ENCODE assay signal across 1 cellular context in the genomic region with DNA sequence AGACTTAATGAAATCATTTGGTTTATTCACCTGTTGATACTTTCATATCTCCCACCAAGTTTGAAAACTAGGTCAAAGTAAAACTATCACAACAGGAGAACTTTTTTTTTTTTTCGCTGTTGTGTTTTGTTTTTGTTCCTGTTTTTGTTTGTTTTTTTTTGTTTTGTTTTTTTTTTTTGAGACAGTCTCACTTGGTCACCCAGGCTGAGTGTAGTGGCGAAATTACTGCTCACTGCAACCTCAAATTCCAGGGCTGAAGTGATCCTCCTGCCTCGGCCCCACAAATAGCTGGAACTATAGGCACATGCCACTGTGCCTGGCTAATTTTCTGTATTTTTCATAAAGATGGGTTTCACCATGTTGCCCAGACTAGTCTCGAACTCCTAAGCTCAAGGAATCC.
TF ChIP-seq lines count a peak whose summit lies in the region.

No MANE protein-coding gene starts in this region.

TF ChIP-seq in H1, 55 proteins besides CTCF, POLR2A, EP300 and RAD21:
- no peak for TF ChIP-seq SIRT6 (IDR thresholded peaks at IDR 0.05; ENCODE audit: low read length)
- no peak for TF ChIP-seq RBBP5 (IDR thresholded peaks at IDR 0.05; ENCODE audit: borderline replicate concordance, low read depth, low read length)
- TF ChIP-seq CREB1 (IDR thresholded peaks at IDR 0.05), result no peak
- no peak for TF ChIP-seq SP1 (IDR thresholded peaks at IDR 0.05; ENCODE audit: low read depth, low read length)
